ENCODE assay signal across 9 cellular contexts in the genomic region with DNA sequence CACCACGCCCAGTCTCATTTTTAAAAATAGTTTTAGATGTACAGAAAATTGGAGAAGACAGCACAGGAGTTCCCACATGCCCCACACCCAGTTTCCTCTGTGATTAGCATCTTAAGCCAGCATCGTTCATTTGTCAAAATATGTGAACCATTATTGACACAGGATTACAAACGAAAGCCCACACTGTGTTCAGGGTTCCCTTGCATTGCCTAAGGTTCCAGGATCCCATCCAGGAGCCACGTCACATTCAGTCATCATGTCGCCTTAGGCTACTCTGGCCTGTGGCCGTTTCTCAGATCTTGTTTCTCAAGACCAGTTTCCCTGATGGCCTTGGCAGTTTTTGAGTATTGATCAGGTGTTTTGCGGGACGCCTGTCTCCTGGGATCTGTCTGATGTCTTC. TPM values are rescaled to one million over a fixed set of nuclear protein-coding genes. Genes with fewer than 3 reads are reported as not detected.
DNase-seq lines count a peak whose midpoint lies in the region; ATAC-seq and TF ChIP-seq lines count a peak whose summit lies in the region.
"Had no signal": no experiment of that assay in that cellular context is flagged by ENCODE, and none has a peak within 500 bp of the region (broad histone marks: within the 10 kb centered on the region; RNA-seq: fewer than 3 reads in every experiment).

No MANE protein-coding gene starts in this region.

- 79 to 98% methylated on average over 6 of the region's 8 CpGs for WGBS in gastroesophageal sphincter (ENCODE audit: low coverage in 1 of 2), 2 donors
- 65 to 86% methylated on average over 7 to 8 of the region's 8 CpGs for WGBS in transverse colon (ENCODE audit: low coverage in 1 of 2), 2 donors

- no peak overlapping the region for H3K4me3 ChIP-seq in gastroesophageal sphincter
- H3K4me3 ChIP-seq in transverse colon, result no peak overlapping the region

- H3K4me3 Mint-ChIP-seq in activated naive CD4-positive, alpha-beta T cell treated with anti-CD3 and anti-CD28 coated beads for 36 hours, result no peak overlapping the region
- H3K4me3 Mint-ChIP-seq in activated CD4-positive, alpha-beta memory T cell treated with anti-CD3 and anti-CD28 coated beads, Interleukin-2, amount 10 ng/mL, durations not matched to agents 7 days and 5 days, result no peak overlapping the region
- H3K4me3 Mint-ChIP-seq in endothelial cell (ENCODE audit: unreplicated experiment), result no peak overlapping the region

- H3K36me3 Mint-ChIP-seq in activated naive CD4-positive, alpha-beta T cell treated with anti-CD3 and anti-CD28 coated beads for 36 hours (ENCODE audit: low read depth), result no peaks in the 10 kb centered on the region
- H3K36me3 Mint-ChIP-seq in activated CD4-positive, alpha-beta memory T cell treated with anti-CD3 and anti-CD28 coated beads, Interleukin-2, amount 10 ng/mL, durations not matched to agents 7 days and 5 days (ENCODE audit: low read depth), result peaks cover 35% of the 10 kb centered on the region
- peaks cover 4% of the 10 kb centered on the region for H3K36me3 Mint-ChIP-seq in endothelial cell (ENCODE audit: low read depth, unreplicated experiment)

- H3K27ac Mint-ChIP-seq in activated naive CD4-positive, alpha-beta T cell treated with anti-CD3 and anti-CD28 coated beads for 36 hours, result peak overlapping the region; percentile 68
- peak overlapping the region; percentile 96 for H3K27ac Mint-ChIP-seq in activated CD4-positive, alpha-beta memory T cell treated with anti-CD3 and anti-CD28 coated beads, Interleukin-2, amount 10 ng/mL, durations not matched to agents 7 days and 5 days
- no peak overlapping the region for H3K27ac Mint-ChIP-seq in endothelial cell (ENCODE audit: unreplicated experiment)

- H3K27me3 ChIP-seq in gastroesophageal sphincter (no peaks in the 10 kb centered on the region), transverse colon (no peaks in the 10 kb centered on the region)

- ATAC-seq in gastroesophageal sphincter, result peak; percentile 46

- DNase-seq in activated naive CD4-positive, alpha-beta T cell treated with anti-CD3 and anti-CD28 coated beads for 36 hours, result no peak
- DNase-seq in activated naive CD4-positive, alpha-beta T cell treated with anti-CD3 and anti-CD28 coated beads, Interleukin-2, amount 50 U/mL, for 16 hours, result no peak
- no peak for DNase-seq in activated CD4-positive, alpha-beta memory T cell treated with anti-CD3 and anti-CD28 coated beads, Interleukin-2, amount 10 ng/mL, durations not matched to agents 7 days and 5 days
- no peak for DNase-seq in transverse colon
- DNase-seq in endothelial cell (ENCODE audit: low spot score), result no peak
- DNase-seq in effector CD4-positive, alpha-beta T cell, result no peak
- no peak for DNase-seq in SHP77 treated with DMSO at 0.1 percent for 48 hours (lab: John Stamatoyannopoulos, UW)
- DNase-seq: NCI-H1930 had no signal

- no peak for TF ChIP-seq CTCF in gastroesophageal sphincter (IDR thresholded peaks at IDR 0.05)
- TF ChIP-seq CTCF in transverse colon (IDR thresholded peaks at IDR 0.05), result no peak
- TF ChIP-seq CTCF in endothelial cell (IDR thresholded peaks at IDR 0.05; ENCODE audit: unreplicated experiment), result no peak

- in situ Hi-C loops in transverse colon (cut with MboI; ENCODE audit: low pct_ligation_motif_present in 1 of 4, low pct_unique_long_range_greater_than_20kb in 1 of 4, low sequenced_read_pairs in 3 of 4), result no loop called here

- POLR2A ChIA-PET in activated CD4-positive, alpha-beta memory T cell treated with anti-CD3 and anti-CD28 coated beads, Interleukin-2, amount 10 ng/mL, durations not matched to agents 7 days and 5 days (lab: Charles Lee), result interaction anchor here (0.8 to 2.5 kb wide), 12 partner anchors 15 to 222 kb away, joined by 3 to 23 read pairs (median 3); partner anchors contain the start of gene TNFRSF1B

- H3K9me3 ChIP-seq in gastroesophageal sphincter, result no peaks in the 10 kb centered on the region
- H3K9me3 ChIP-seq in transverse colon, result no peaks in the 10 kb centered on the region

- H3K27me3 Mint-ChIP-seq in activated naive CD4-positive, alpha-beta T cell treated with anti-CD3 and anti-CD28 coated beads for 36 hours (ENCODE audit: low read depth), result no peaks in the 10 kb centered on the region
- no peaks in the 10 kb centered on the region for H3K27me3 Mint-ChIP-seq in activated CD4-positive, alpha-beta memory T cell treated with anti-CD3 and anti-CD28 coated beads, Interleukin-2, amount 10 ng/mL, durations not matched to agents 7 days and 5 days
- H3K27me3 Mint-ChIP-seq in endothelial cell (ENCODE audit: unreplicated experiment), result peaks cover 1% of the 10 kb centered on the region

- no peak for TF ChIP-seq EP300 in gastroesophageal sphincter (IDR thresholded peaks at IDR 0.05)
- TF ChIP-seq EP300 in transverse colon (IDR thresholded peaks at IDR 0.05; ENCODE audit: low read depth), result no peak

- no peaks in the 10 kb centered on the region for H3K36me3 ChIP-seq in gastroesophageal sphincter
- H3K36me3 ChIP-seq in transverse colon, result no peaks in the 10 kb centered on the region

- TF ChIP-seq POLR2A in gastroesophageal sphincter (IDR thresholded peaks at IDR 0.05) (no peak), transverse colon (IDR thresholded peaks at IDR 0.05) (no peak)

- peak overlapping the region in 1 of 4 donors; percentile 34 for H3K27ac ChIP-seq in gastroesophageal sphincter
- peak overlapping the region in 3 of 4 donors; percentile 44 to 67 (median 48) for H3K27ac ChIP-seq in transverse colon

- CTCF ChIA-PET in activated naive CD4-positive, alpha-beta T cell treated with anti-CD3 and anti-CD28 coated beads for 36 hours (lab: Charles Lee), result interaction anchor here (1.0 to 1.1 kb wide), 2 partner anchors 24 to 46 kb away, joined by 3 to 4 read pairs; no protein-coding TSS in a partner anchor
- CTCF ChIA-PET in activated CD4-positive, alpha-beta memory T cell treated with anti-CD3 and anti-CD28 coated beads, Interleukin-2, amount 10 ng/mL, durations not matched to agents 7 days and 5 days (lab: Charles Lee), result interaction anchor here (0.7 to 5.2 kb wide), 7 partner anchors 7 to 84 kb away, joined by 3 to 19 read pairs (median 4); no protein-coding TSS in a partner anchor

- no peaks in the 10 kb centered on the region for H3K9me3 Mint-ChIP-seq in activated naive CD4-positive, alpha-beta T cell treated with anti-CD3 and anti-CD28 coated beads for 36 hours
- no peaks in the 10 kb centered on the region for H3K9me3 Mint-ChIP-seq in activated CD4-positive, alpha-beta memory T cell treated with anti-CD3 and anti-CD28 coated beads, Interleukin-2, amount 10 ng/mL, durations not matched to agents 7 days and 5 days
- no peaks in the 10 kb centered on the region for H3K9me3 Mint-ChIP-seq in endothelial cell (ENCODE audit: unreplicated experiment)

- intact Hi-C loops in activated naive CD4-positive, alpha-beta T cell treated with anti-CD3 and anti-CD28 coated beads for 36 hours (cut with micrococcal nuclease), result loop anchor here (2.0 kb wide), 1 partner anchor 21 kb away; no protein-coding TSS in a partner anchor
- intact Hi-C loops in transverse colon (cut with DNase I; ENCODE audit: low total_unique reads), result no loop called here

- H3K4me1 ChIP-seq in gastroesophageal sphincter (peaks cover 0 to 32% (median 5%) of the 10 kb centered on the region in 3 donors), transverse colon (peaks cover 0 to 19% (median 7%) of the 10 kb centered on the region in 4 donors)

- H3K4me1 Mint-ChIP-seq in activated naive CD4-positive, alpha-beta T cell treated with anti-CD3 and anti-CD28 coated beads for 36 hours (ENCODE audit: low read depth), result peaks cover 34% of the 10 kb centered on the region
- peaks cover 37% of the 10 kb centered on the region for H3K4me1 Mint-ChIP-seq in activated CD4-positive, alpha-beta memory T cell treated with anti-CD3 and anti-CD28 coated beads, Interleukin-2, amount 10 ng/mL, durations not matched to agents 7 days and 5 days
- no peaks in the 10 kb centered on the region for H3K4me1 Mint-ChIP-seq in endothelial cell (ENCODE audit: unreplicated experiment)

RNA-seq across cellular contexts. Expression of gene TNFRSF1B, which starts 34.7 kb away (rescaled TPM):
- 10 to 100 TPM; 69.4 to 75.7 TPM for total RNA-seq in activated naive CD4-positive, alpha-beta T cell treated with anti-CD3 and anti-CD28 coated beads for 36 hours
- 100 to 1,000 TPM; 434 to 447 TPM for total RNA-seq in activated CD4-positive, alpha-beta memory T cell treated with anti-CD3 and anti-CD28 coated beads, Interleukin-2, amount 10 ng/mL, durations not matched to agents 7 days and 5 days
- total RNA-seq in gastroesophageal sphincter (10 to 100 TPM; 10.9 to 34.9 (median 31.0) TPM), transverse colon (10 to 100 TPM; 11.1 to 17.3 (median 15.3) TPM), endothelial cell (ENCODE audit: unreplicated experiment) (142 TPM)
